ENCODE assay signal across 21 cellular contexts in genomic region chr14:94944636-94945258, GRCh38.
"Had no signal": no experiment of that assay in that cellular context is flagged by ENCODE, and none has a peak within 500 bp of the region (broad histone marks: within the 10 kb centered on the region; RNA-seq: fewer than 3 reads in every experiment).

No MANE protein-coding gene starts in this region.

- H3K36me3 Mint-ChIP-seq: activated naive CD4-positive, alpha-beta T cell treated with anti-CD3 and anti-CD28 coated beads, Interleukin-2, amount 10 ng/mL, durations not matched to agents 7 days and 5 days; activated naive CD8-positive, alpha-beta T cell treated with anti-CD3 and anti-CD28 coated beads for 36 hours had no signal

- H3K27ac ChIP-seq: KMS-11 had no signal

- H3K27ac Mint-ChIP-seq: activated T-cell treated with anti-CD3 and anti-CD28 coated beads, Interleukin-2, amount 50 U/mL, for 24 hours; activated T-helper 2 cell treated with anti-CD3 and anti-CD28 coated beads, Interferon-gamma antibody, Interleukin-2, Interleukin-4, amounts not matched to agents 10 μg/mL and 5 μg/mL and 100 μg/mL, durations not matched to agents 14 hours and 24 hours and 36 hours had no signal

- H3K9ac ChIP-seq: KMS-11, SK-N-SH had no signal

- H3K4me2 ChIP-seq: KMS-11, SK-N-SH had no signal

- H3K9me3 ChIP-seq: SK-N-SH had no signal

- H3K9me3 Mint-ChIP-seq: activated naive CD4-positive, alpha-beta T cell treated with anti-CD3 and anti-CD28 coated beads, Interleukin-2, amount 10 ng/mL, durations not matched to agents 7 days and 5 days; activated naive CD8-positive, alpha-beta T cell treated with anti-CD3 and anti-CD28 coated beads for 36 hours; activated T-cell treated with anti-CD3 and anti-CD28 coated beads, Interleukin-2, amount 50 U/mL, for 24 hours; activated T-helper 2 cell treated with anti-CD3 and anti-CD28 coated beads, Interferon-gamma antibody, Interleukin-2, Interleukin-4, amounts not matched to agents 10 μg/mL and 5 μg/mL and 100 μg/mL, durations not matched to agents 14 hours and 24 hours and 36 hours had no signal

- H3K4me3 Mint-ChIP-seq: activated naive CD4-positive, alpha-beta T cell treated with anti-CD3 and anti-CD28 coated beads, Interleukin-2, amount 10 ng/mL, durations not matched to agents 7 days and 5 days; activated naive CD8-positive, alpha-beta T cell treated with anti-CD3 and anti-CD28 coated beads for 36 hours; activated T-cell treated with anti-CD3 and anti-CD28 coated beads, Interleukin-2, amount 50 U/mL, for 24 hours had no signal

- H3K27me3 Mint-ChIP-seq: activated naive CD8-positive, alpha-beta T cell treated with anti-CD3 and anti-CD28 coated beads for 36 hours had no signal

- ATAC-seq: PC-3 had no signal

- H3K4me1 Mint-ChIP-seq: activated naive CD8-positive, alpha-beta T cell treated with anti-CD3 and anti-CD28 coated beads for 36 hours had no signal

- DNase-seq: activated CD4-positive, alpha-beta T cell treated with anti-CD3 and anti-CD28 coated beads for 4 hours; activated naive CD8-positive, alpha-beta T cell treated with anti-CD3 and anti-CD28 coated beads for 36 hours; activated T-cell treated with anti-CD3 and anti-CD28 coated beads, Interleukin-2, amount 50 U/mL, for 24 hours; cerebellar nuclear complex; MV-4-11; NCI-H1092 treated with DMSO at 0.1 percent for 48 hours; NCI-H1417 treated with DMSO at 0.1 percent for 48 hours; NCI-H1694; NCI-H2029; NCI-H2107; NCI-H2171 treated with DMSO at 0.1 percent for 48 hours; NCI-H226; NCI-H69; NK-92 treated with Interleukin-12 subunit alpha and Interleukin-12 subunit beta, amount 100 ng/mL, for 24 hours; PC-3; SIG-M5; SK-N-SH; SW 1271 had no signal
